27 cellular contexts compared by ENCODE assay signal in the genomic region with DNA sequence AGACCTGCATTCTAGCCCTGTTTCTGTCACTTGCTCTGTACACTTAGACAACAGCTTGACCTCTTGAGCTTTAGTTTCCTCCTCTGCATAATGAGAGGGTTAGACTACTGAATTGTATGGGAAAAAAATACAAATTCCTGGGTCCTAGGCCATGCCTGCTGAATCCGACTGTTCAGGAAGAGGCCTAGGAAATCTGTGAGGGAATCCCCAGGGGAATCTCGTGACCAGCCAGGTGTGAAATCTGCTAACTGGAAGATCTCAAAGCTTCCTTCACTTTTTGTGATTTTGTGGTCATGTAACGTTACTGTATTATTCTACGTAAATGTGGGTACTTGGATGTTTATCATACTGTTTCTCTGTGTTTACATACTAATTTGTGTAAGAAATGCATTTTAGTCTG. TPM values are rescaled to one million over a fixed set of nuclear protein-coding genes. Genes with fewer than 3 reads are reported as not detected.
A peak's percentile ranks its signal among the peaks of the same experiment; 100 is the strongest.
DNase-seq lines count a peak whose midpoint lies in the region; ATAC-seq and TF ChIP-seq lines count a peak whose summit lies in the region.
"Had no signal": no experiment of that assay in that cellular context is flagged by ENCODE, and none has a peak within 500 bp of the region (broad histone marks: within the 10 kb centered on the region; RNA-seq: fewer than 3 reads in every experiment).

No MANE protein-coding gene starts in this region.

- H3K9me3 ChIP-seq in endodermal cell (ENCODE audit: control insufficient read depth, low read length) = no peaks in the 10 kb centered on the region
- H3K9me3 ChIP-seq: ascending aorta, gastroesophageal sphincter, ovary, Peyer's patch had no signal

- no peak for TF ChIP-seq CTCF in endodermal cell (conservative IDR thresholded peaks at IDR 0.05)

- H3K4me3 Mint-ChIP-seq in activated T-cell treated with anti-CD3 and anti-CD28 coated beads, Interleukin-2, amount 50 U/mL, for 72 hours = no peak overlapping the region
- no peak overlapping the region for H3K4me3 Mint-ChIP-seq in endodermal cell
- H3K4me3 Mint-ChIP-seq in stimulated activated naive B cell treated with anti-CD40 and anti-IgM and Interleukin-4, amounts not matched to agents 10 μg/mL and 1 μg/mL and 100 μg/mL, for 72 hours = no peak overlapping the region
- H3K4me3 Mint-ChIP-seq: activated naive CD8-positive, alpha-beta T cell treated with anti-CD3 and anti-CD28 coated beads, Interleukin-2, amount 10 ng/mL, durations not matched to agents 7 days and 5 days; nephron progenitor cell; T-helper 2 cell treated with Interferon-gamma antibody and Interleukin-4, amounts not matched to agents 5 μg/mL and 100 μg/mL, for 36 hours; type B pancreatic cell had no signal

- H3K27ac ChIP-seq in endodermal cell (ENCODE audit: low read depth, low read length) = no peak overlapping the region
- H3K27ac ChIP-seq: ascending aorta, C4-2B, gastroesophageal sphincter, HL-60, ovary, Peyer's patch had no signal

- no peaks in the 10 kb centered on the region for H3K4me1 ChIP-seq in endodermal cell (ENCODE audit: control insufficient read depth, insufficient read depth, low read length)
- H3K4me1 ChIP-seq: ascending aorta, Peyer's patch had no signal

- peaks cover 1% of the 10 kb centered on the region for H3K4me1 Mint-ChIP-seq in activated T-cell treated with anti-CD3 and anti-CD28 coated beads, Interleukin-2, amount 50 U/mL, for 72 hours (ENCODE audit: low read depth)
- peaks cover 32% of the 10 kb centered on the region for H3K4me1 Mint-ChIP-seq in endodermal cell
- peaks cover 2 to 6% of the 10 kb centered on the region in 2 donors for H3K4me1 Mint-ChIP-seq in stimulated activated naive B cell treated with anti-CD40 and anti-IgM and Interleukin-4, amounts not matched to agents 10 μg/mL and 1 μg/mL and 100 μg/mL, for 72 hours
- H3K4me1 Mint-ChIP-seq: activated naive CD8-positive, alpha-beta T cell treated with anti-CD3 and anti-CD28 coated beads, Interleukin-2, amount 10 ng/mL, durations not matched to agents 7 days and 5 days had no signal

- H3K27ac Mint-ChIP-seq in activated T-cell treated with anti-CD3 and anti-CD28 coated beads, Interleukin-2, amount 50 U/mL, for 72 hours = peak overlapping the region; percentile 9
- peak overlapping the region; percentile 49 for H3K27ac Mint-ChIP-seq in endodermal cell
- peak overlapping the region; percentile 49 for H3K27ac Mint-ChIP-seq in stimulated activated naive B cell treated with anti-CD40 and anti-IgM and Interleukin-4, amounts not matched to agents 10 μg/mL and 1 μg/mL and 100 μg/mL, for 72 hours
- H3K27ac Mint-ChIP-seq: activated naive CD8-positive, alpha-beta T cell treated with anti-CD3 and anti-CD28 coated beads, Interleukin-2, amount 10 ng/mL, durations not matched to agents 7 days and 5 days; nephron progenitor cell; T-helper 2 cell treated with Interferon-gamma antibody and Interleukin-4, amounts not matched to agents 5 μg/mL and 100 μg/mL, for 36 hours; type B pancreatic cell had no signal

- 87 to 93% methylated on average over 1 to 4 of the region's 4 CpGs for WGBS in endodermal cell (ENCODE audit: insufficient coverage in 1 of 2, insufficient read length in 1 of 2), 2 experiments

- H3K27me3 Mint-ChIP-seq in activated T-cell treated with anti-CD3 and anti-CD28 coated beads, Interleukin-2, amount 50 U/mL, for 72 hours (ENCODE audit: low read depth) = no peaks in the 10 kb centered on the region
- H3K27me3 Mint-ChIP-seq in endodermal cell (ENCODE audit: insufficient read depth) = no peaks in the 10 kb centered on the region
- H3K27me3 Mint-ChIP-seq in stimulated activated naive B cell treated with anti-CD40 and anti-IgM and Interleukin-4, amounts not matched to agents 10 μg/mL and 1 μg/mL and 100 μg/mL, for 72 hours = no peaks in the 10 kb centered on the region
- H3K27me3 Mint-ChIP-seq: activated naive CD8-positive, alpha-beta T cell treated with anti-CD3 and anti-CD28 coated beads, Interleukin-2, amount 10 ng/mL, durations not matched to agents 7 days and 5 days; type B pancreatic cell had no signal

- ATAC-seq in activated T-cell treated with anti-CD3 and anti-CD28 coated beads, Interleukin-2, amount 50 U/mL, for 72 hours (replicated peaks in 1 of 2) = no peak
- ATAC-seq in stimulated activated naive B cell treated with anti-CD40 and anti-IgM and Interleukin-4, amounts not matched to agents 10 μg/mL and 1 μg/mL and 100 μg/mL, for 72 hours (replicated peaks) = no peak
- ATAC-seq: gastroesophageal sphincter, left colon had no signal

- no peak overlapping the region for H3K4me3 ChIP-seq in endodermal cell (ENCODE audit: low read length)
- H3K4me3 ChIP-seq: ascending aorta, gastroesophageal sphincter, ovary, Peyer's patch had no signal

- no peaks in the 10 kb centered on the region for H3K9me3 Mint-ChIP-seq in activated T-cell treated with anti-CD3 and anti-CD28 coated beads, Interleukin-2, amount 50 U/mL, for 72 hours
- no peaks in the 10 kb centered on the region for H3K9me3 Mint-ChIP-seq in endodermal cell
- H3K9me3 Mint-ChIP-seq in stimulated activated naive B cell treated with anti-CD40 and anti-IgM and Interleukin-4, amounts not matched to agents 10 μg/mL and 1 μg/mL and 100 μg/mL, for 72 hours = peaks cover 2 to 4% of the 10 kb centered on the region in 2 donors
- H3K9me3 Mint-ChIP-seq: activated naive CD8-positive, alpha-beta T cell treated with anti-CD3 and anti-CD28 coated beads, Interleukin-2, amount 10 ng/mL, durations not matched to agents 7 days and 5 days; T-helper 2 cell treated with Interferon-gamma antibody and Interleukin-4, amounts not matched to agents 5 μg/mL and 100 μg/mL, for 36 hours; type B pancreatic cell had no signal

- no peak for DNase-seq in activated T-cell treated with anti-CD3 and anti-CD28 coated beads, Interleukin-2, amount 50 U/mL, for 72 hours
- DNase-seq in activated T-cell treated with anti-CD3 and anti-CD28 coated beads for 4 hours (no peak), NCI-H2171 treated with DMSO at 0.1 percent for 48 hours (lab: John Stamatoyannopoulos, UW) (peak; percentile 74), endodermal cell (no peak), GM03348 (ENCODE audit: low spot score) (no peak)
- no peak for DNase-seq in stimulated activated naive B cell treated with anti-CD40 and anti-IgM and Interleukin-4, amounts not matched to agents 10 μg/mL and 1 μg/mL and 100 μg/mL, for 72 hours
- DNase-seq in stimulated activated CD4-positive, alpha-beta T cell treated with anti-CD3 and anti-CD28 coated beads, Interleukin-12 subunit alpha, Interleukin-12 subunit beta, amount 100 ng/mL, for 4 hours = no peak
- DNase-seq: activated naive CD8-positive, alpha-beta T cell treated with anti-CD3 and anti-CD28 coated beads, Interleukin-2, amount 10 ng/mL, durations not matched to agents 7 days and 5 days; effector CD4-positive, alpha-beta T cell; hippocampal formation; KG1; left colon; NCI-H1092 treated with DMSO at 0.1 percent for 48 hours; NCI-H1694 treated with DMSO at 0.1 percent for 48 hours; NCI-H524 treated with DMSO at 0.1 percent for 48 hours; nephron progenitor cell; ovary; Peyer's patch; SHP77; stimulated activated CD4-positive, alpha-beta T cell treated with anti-CD3 and anti-CD28 coated beads, Interleukin-15, amount 100 ng/mL, for 24 hours; stimulated activated CD4-positive, alpha-beta T cell treated with anti-CD3 and anti-CD28 coated beads, Interleukin-4, amount 100 ng/mL, for 4 hours had no signal

- peaks cover 6 to 14% of the 10 kb centered on the region in 2 donors for H3K36me3 Mint-ChIP-seq in activated T-cell treated with anti-CD3 and anti-CD28 coated beads, Interleukin-2, amount 50 U/mL, for 72 hours (ENCODE audit: insufficient read depth in 2 of 2)
- peaks cover 2% of the 10 kb centered on the region for H3K36me3 Mint-ChIP-seq in endodermal cell (ENCODE audit: low read depth)
- peaks cover 29 to 39% of the 10 kb centered on the region in 2 donors for H3K36me3 Mint-ChIP-seq in stimulated activated naive B cell treated with anti-CD40 and anti-IgM and Interleukin-4, amounts not matched to agents 10 μg/mL and 1 μg/mL and 100 μg/mL, for 72 hours

- H3K36me3 ChIP-seq in endodermal cell (ENCODE audit: control insufficient read depth, insufficient read depth, low read length) = peaks cover 4% of the 10 kb centered on the region
- H3K36me3 ChIP-seq: ovary had no signal

- no peaks in the 10 kb centered on the region for H3K27me3 ChIP-seq in endodermal cell (ENCODE audit: control insufficient read depth, insufficient read depth, low read length, poor library complexity, severe bottlenecking)
- H3K27me3 ChIP-seq: ascending aorta, gastroesophageal sphincter, ovary, Peyer's patch had no signal

- no peak overlapping the region for H3K9ac ChIP-seq in endodermal cell (ENCODE audit: extremely low read depth, low read length, poor library complexity, severe bottlenecking)

RNA-seq across cellular contexts. Expression of gene CYLD, which starts 58.2 kb away (rescaled TPM):
- total RNA-seq in activated T-cell treated with anti-CD3 and anti-CD28 coated beads, Interleukin-2, amount 50 U/mL, for 72 hours = 100 to 1,000 TPM; 194 to 222 TPM
- 10 to 100 TPM; 12.7 TPM for total RNA-seq in endodermal cell
- 8.7 TPM for polyA plus RNA-seq in endodermal cell (2013, experiment 1 of 2)
- 9.2 TPM for polyA plus RNA-seq in endodermal cell (2013, experiment 2 of 2)

Comparison
In these comparisons a context has a peak if more than half of its experiments do, and no peak if none do; other contexts are left out.
1. RNA of gene CYLD, which starts 58.2 kb away (total RNA-seq): 194 to 222 TPM in activated T-cell treated with anti-CD3 and anti-CD28 coated beads, Interleukin-2, amount 50 U/mL, for 72 hours; 12.7 TPM in endodermal cell; every median in the first group is over 10 times any median in the second.
2. Peak in every context shown above with its lines, with median percentiles within 50 percentile points of each other: H3K27ac Mint-ChIP-seq.